In genomic region chr18:41783879-41784278, GRCh38 we compare ENCODE assay signal across 23 cellular contexts.
"Had no signal": no experiment of that assay in that cellular context is flagged by ENCODE, and none has a peak within 500 bp of the region (broad histone marks: within the 10 kb centered on the region; RNA-seq: fewer than 3 reads in every experiment).

No MANE protein-coding gene starts in this region.

- H3K9me3 ChIP-seq: SK-N-SH had no signal

- H3K9ac ChIP-seq: SK-N-SH had no signal

- H3K4me3 ChIP-seq: K562 had no signal

- H3K36me3 Mint-ChIP-seq: IgD-negative memory B cell had no signal

- H3K4me1 Mint-ChIP-seq: IgD-negative memory B cell had no signal

- H3K4me3 Mint-ChIP-seq: IgD-negative memory B cell had no signal

- H3K4me2 ChIP-seq: SK-N-SH had no signal

- H3K27ac Mint-ChIP-seq: IgD-negative memory B cell had no signal

- ATAC-seq: K562, Panc1, PC-3 had no signal

- H3K27me3 Mint-ChIP-seq: IgD-negative memory B cell had no signal

- H3K27ac ChIP-seq: HL-60, RWPE1 had no signal

- DNase-seq: MV-4-11, NCI-H1048, NCI-H1105, NCI-H1417, NCI-H1436 treated with DMSO at 0.1 percent for 48 hours, NCI-H1694, NCI-H1930, NCI-H2081, NCI-H2107, NCI-H345, NCI-H446 treated with DMSO at 0.1 percent for 48 hours, NCI-H510A treated with DMSO at 0.1 percent for 48 hours, NCI-H526, NCI-H748 treated with DMSO at 0.1 percent for 48 hours, PC-3, SHP77, SK-N-SH, SW 1271 had no signal
